Comparison of ENCODE assay signal across 22 cellular contexts in the genomic region with DNA sequence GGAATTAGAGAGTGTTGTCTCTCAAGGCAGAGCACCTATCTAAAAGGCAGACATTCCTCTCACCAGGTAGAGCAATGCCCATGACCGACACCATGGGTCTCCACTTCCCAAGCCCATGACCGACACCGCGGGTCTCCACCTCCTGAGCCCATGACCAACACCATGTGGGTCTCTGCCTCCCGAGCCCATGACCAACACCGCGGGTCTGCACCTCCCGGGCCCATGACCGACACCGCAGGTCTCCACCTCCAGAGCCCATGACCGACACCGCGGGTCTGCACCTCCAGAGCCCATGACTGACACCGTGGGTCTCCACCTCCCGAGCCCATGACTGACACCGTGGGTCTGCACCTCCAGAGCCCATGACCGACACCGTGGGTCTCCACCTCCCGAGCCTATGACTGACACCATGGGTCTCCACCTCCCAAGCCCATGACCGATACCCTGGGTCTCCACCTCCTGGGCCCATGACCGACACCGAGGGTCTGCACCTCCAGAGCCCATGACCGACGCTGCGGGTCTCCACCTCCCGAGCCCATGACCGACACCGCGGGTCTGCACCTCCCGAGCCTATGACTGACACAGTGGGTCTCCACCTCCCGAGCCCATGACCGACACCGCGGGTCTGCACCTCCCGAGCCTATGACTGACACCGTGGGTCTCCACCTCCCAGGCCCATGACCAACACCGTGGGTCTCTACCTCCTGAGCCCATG.
"Had no signal": no experiment of that assay in that cellular context is flagged by ENCODE, and none has a peak within 500 bp of the region (broad histone marks: within the 10 kb centered on the region; RNA-seq: fewer than 3 reads in every experiment).

No MANE protein-coding gene starts in this region.

- H3K9me3 ChIP-seq: SK-N-SH had no signal

- DNase-seq: IMR-90, Kasumi-1, KG1, MM.1S, NCI-H1092 treated with DMSO at 0.1 percent for 48 hours, NCI-H1436, NCI-H187, NCI-H2029, NCI-H2081 treated with DMSO at 0.1 percent for 48 hours, NCI-H2171, NCI-H226, NCI-H446, NCI-H510A, NCI-H524 treated with DMSO at 0.1 percent for 48 hours, NCI-H69, NCI-H774, Right ventricle myocardium superior, RPMI8226, SIG-M5, SK-N-SH had no signal

- H3K4me2 ChIP-seq: SK-N-SH had no signal

- H3K9ac ChIP-seq: SK-N-SH had no signal

- FAIRE-seq: HepG2, RCC 7860 had no signal

- ATAC-seq: HepG2 had no signal
